29 cellular contexts compared by ENCODE assay signal in genomic region chr16:48008011-48008410, GRCh38.
"Had no signal": no experiment of that assay in that cellular context is flagged by ENCODE, and none has a peak within 500 bp of the region (broad histone marks: within the 10 kb centered on the region; RNA-seq: fewer than 3 reads in every experiment).

No MANE protein-coding gene starts in this region.

- H3K27ac Mint-ChIP-seq: mesothelial cell of epicardium; natural killer cell treated with Interleukin-12 subunit alpha and Interleukin-12 subunit beta and Interleukin-15 and Interleukin-18, amount 100 ng/mL, for 72 hours; neural progenitor cell; stimulated activated memory B cell treated with anti-CD40 and anti-IgM and Interleukin-4, amounts not matched to agents 10 μg/mL and 1 μg/mL and 100 μg/mL, for 72 hours had no signal

- H3K9me3 ChIP-seq: esophagus squamous epithelium, mucosa of descending colon, prostate gland, sigmoid colon, thoracic aorta, tibial nerve, upper lobe of left lung had no signal

- H3K4me3 Mint-ChIP-seq: mesothelial cell of epicardium; naive B cell; natural killer cell treated with Interleukin-12 subunit alpha and Interleukin-12 subunit beta and Interleukin-15 and Interleukin-18, amount 100 ng/mL, for 72 hours; neural progenitor cell; stimulated activated memory B cell treated with anti-CD40 and anti-IgM and Interleukin-4, amounts not matched to agents 10 μg/mL and 1 μg/mL and 100 μg/mL, for 72 hours had no signal

- H3K4me1 Mint-ChIP-seq: mesothelial cell of epicardium had no signal

- FAIRE-seq: endothelial cell of umbilical vein, islet of Langerhans, urothelium cell line had no signal

- H3K27me3 ChIP-seq: esophagus squamous epithelium, heart right ventricle, left lung, neural progenitor cell, sigmoid colon, spleen, tibial nerve, upper lobe of left lung had no signal

- H3K4me2 ChIP-seq: neural progenitor cell had no signal

- H3K27me3 Mint-ChIP-seq: stimulated activated memory B cell treated with anti-CD40 and anti-IgM and Interleukin-4, amounts not matched to agents 10 μg/mL and 1 μg/mL and 100 μg/mL, for 72 hours had no signal

- H3K4me1 ChIP-seq: esophagus squamous epithelium, heart right ventricle, left lung, prostate gland, sigmoid colon, spleen, upper lobe of left lung had no signal

- H3K4me3 ChIP-seq: coronary artery, esophagus squamous epithelium, heart right ventricle, left lung, mucosa of descending colon, neural progenitor cell, prostate gland, sigmoid colon, spleen, thoracic aorta, tibial nerve, upper lobe of left lung had no signal

- H3K27ac ChIP-seq: coronary artery, esophagus squamous epithelium, heart right ventricle, left lung, neural progenitor cell, prostate gland, sigmoid colon, spleen, thoracic aorta, tibial nerve, upper lobe of left lung had no signal

- H2AFZ ChIP-seq: neural progenitor cell had no signal

- H3K36me3 Mint-ChIP-seq: mesothelial cell of epicardium; naive B cell; natural killer cell treated with Interleukin-12 subunit alpha and Interleukin-12 subunit beta and Interleukin-15 and Interleukin-18, amount 100 ng/mL, for 72 hours; neural progenitor cell; stimulated activated memory B cell treated with anti-CD40 and anti-IgM and Interleukin-4, amounts not matched to agents 10 μg/mL and 1 μg/mL and 100 μg/mL, for 72 hours had no signal

- H3K36me3 ChIP-seq: esophagus squamous epithelium, heart right ventricle, left lung, neural progenitor cell, prostate gland, sigmoid colon, spleen, thoracic aorta, tibial nerve, upper lobe of left lung had no signal

- DNase-seq: dermis blood vessel endothelial cell; effector memory CD4-positive, alpha-beta T cell; esophagus squamous epithelium; foreskin melanocyte; glutamatergic neuron; heart right ventricle; hippocampal formation; left lung; mesenchymal stem cell; mucosa of descending colon; naive B cell; right cardiac atrium; sigmoid colon; spleen; stimulated activated CD4-positive, alpha-beta T cell treated with anti-CD3 and anti-CD28 coated beads, Interleukin-4, amount 100 ng/mL, for 4 hours; stimulated activated naive CD8-positive, alpha-beta T cell treated with anti-CD3 and anti-CD28 coated beads, Interleukin-15, Interleukin-2, amounts not matched to agents 100 U/mL and 50 U/mL, for 24 hours; substantia nigra; upper lobe of left lung had no signal

- H3K9ac ChIP-seq: neural progenitor cell had no signal
